ENCODE assay signal across 1 cellular context in genomic region chr17:42999003-42999525, GRCh38.
TF ChIP-seq lines count a peak whose summit lies in the region.

No MANE protein-coding gene starts in this region.

TF ChIP-seq in HepG2, 621 proteins besides CTCF, POLR2A, EP300 and RAD21:
- TF ChIP-seq POLR2AphosphoS2 (IDR thresholded peaks at IDR 0.05; ENCODE audit: low read depth, low read length) (0 out of 2 replicates have a peak, but pooled peaks have one; percentile 43), ZNF615 (CRISPR knock-in tag; IDR thresholded peaks at IDR 0.05; ENCODE audit: borderline replicate concordance) (0 out of 2 replicates have a peak, but pooled peaks have one; percentile 60), ZSCAN30 (CRISPR knock-in tag; IDR thresholded peaks at IDR 0.05) (0 out of 2 replicates have a peak, but pooled peaks have one; percentile 51), ZSCAN20 (CRISPR knock-in tag; IDR thresholded peaks at IDR 0.05; ENCODE audit: borderline replicate concordance) (0 out of 2 replicates have a peak, but pooled peaks have one; percentile 1), DNMT3B (CRISPR knock-in tag; conservative IDR thresholded peaks at IDR 0.05) (0 out of 2 replicates have a peak, but pooled peaks have one; percentile 68), ZNF44 (CRISPR knock-in tag; IDR thresholded peaks at IDR 0.05) (0 out of 2 replicates have a peak, but pooled peaks have one; percentile 0), AKAP8 (CRISPR knock-in tag; IDR thresholded peaks at IDR 0.05) (peak; percentile 43; the same call in 1 of the 2 replicates), GLMP (CRISPR knock-in tag; IDR thresholded peaks at IDR 0.05; ENCODE audit: borderline replicate concordance) (peak; percentile 58; the same call in 1 of the 2 replicates), ZNF766 (CRISPR knock-in tag; IDR thresholded peaks at IDR 0.05; ENCODE audit: borderline replicate concordance) (0 out of 2 replicates have a peak, but pooled peaks have one; percentile 15), ZNF331 (CRISPR knock-in tag; IDR thresholded peaks at IDR 0.05) (no peak), NFKBIZ (CRISPR knock-in tag; IDR thresholded peaks at IDR 0.05) (no peak)
